Comparison of ENCODE assay signal across 8 cellular contexts in genomic region chr1:151534662-151535278, GRCh38. TPM values are rescaled to one million over a fixed set of nuclear protein-coding genes. Genes with fewer than 3 reads are reported as not detected.
DNase-seq lines count a peak whose midpoint lies in the region; ATAC-seq and TF ChIP-seq lines count a peak whose summit lies in the region.

No MANE protein-coding gene starts in this region.

- DNase-seq in DMS153 (lab: John Stamatoyannopoulos, UW) (peak; percentile 38), SHP77 treated with DMSO at 0.1 percent for 48 hours (lab: John Stamatoyannopoulos, UW) (peak; percentile 68), foreskin melanocyte (peak; percentile 49), upper lobe of right lung (peak; percentile 88)
- peak; percentile 24 for DNase-seq in Jurkat, Clone E6-1 (ENCODE audit: low read depth, low spot score)
- peak; percentile 62 for DNase-seq in activated T-helper 9 cell treated with anti-CD3 and anti-CD28 coated beads, Interleukin-2, amount 50 U/mL, for 16 hours (ENCODE audit: low read depth)

- H3K27ac ChIP-seq in parathyroid adenoma (peak overlapping the region; percentile 15), upper lobe of right lung (no peak overlapping the region)

- H2AFZ ChIP-seq in parathyroid adenoma, result no peak overlapping the region

- no peak overlapping the region for H3K4me3 ChIP-seq in Jurkat, Clone E6-1 (ENCODE audit: low read length)
- H3K4me3 ChIP-seq in parathyroid adenoma (ENCODE audit: low read depth, low read length) (no peak overlapping the region), upper lobe of right lung (no peak overlapping the region)

- H3K36me3 ChIP-seq in parathyroid adenoma (ENCODE audit: control insufficient read depth, insufficient read depth, low read length) (no peaks in the 10 kb centered on the region), upper lobe of right lung (no peaks in the 10 kb centered on the region)

- intact Hi-C loops in upper lobe of right lung (cut with DNase I), result loop anchor here (10.0 kb wide), 1 partner anchor 100 kb away; no protein-coding TSS in a partner anchor

- peak; percentile 84 for ATAC-seq in upper lobe of right lung
- no peak for ATAC-seq in HG03097 (IDR thresholded peaks at IDR 0.05; ENCODE audit: low FRiP score, unreplicated experiment)

- H3K9me3 ChIP-seq in parathyroid adenoma (ENCODE audit: control insufficient read depth, low read length) (no peaks in the 10 kb centered on the region), upper lobe of right lung (no peaks in the 10 kb centered on the region)

- H3K4me2 ChIP-seq in parathyroid adenoma (ENCODE audit: low read length), result no peak overlapping the region

- no peaks in the 10 kb centered on the region for H3K79me2 ChIP-seq in parathyroid adenoma

- H3K4me1 ChIP-seq in parathyroid adenoma (peaks cover 8% of the 10 kb centered on the region), upper lobe of right lung (peaks cover 8% of the 10 kb centered on the region)

- H3K9ac ChIP-seq in parathyroid adenoma, result no peak overlapping the region

- no peaks in the 10 kb centered on the region for H3K27me3 ChIP-seq in parathyroid adenoma (ENCODE audit: control insufficient read depth, insufficient read depth, low read length)
- H3K27me3 ChIP-seq in upper lobe of right lung, result no peaks in the 10 kb centered on the region

- TF ChIP-seq CTCF in parathyroid adenoma (IDR thresholded peaks at IDR 0.05) (peak; percentile 67), upper lobe of right lung (IDR thresholded peaks at IDR 0.05) (peak; percentile 88)

RNA-seq across cellular contexts. Expression of gene TUFT1, which starts 5.3 kb away (rescaled TPM):
- polyA plus RNA-seq in Jurkat, Clone E6-1 (2012; ENCODE audit: insufficient read depth, insufficient read length), result 0.43 TPM
- 13.3 TPM for total RNA-seq in upper lobe of right lung

RNA-seq across cellular contexts. Expression of gene CGN, which starts 23.6 kb away (rescaled TPM):
- polyA plus RNA-seq in Jurkat, Clone E6-1 (2012; ENCODE audit: insufficient read depth, insufficient read length), result 9.7 TPM
- 62.5 TPM for total RNA-seq in upper lobe of right lung

Comparison
In these comparisons a context has a peak if more than half of its experiments do, and no peak if none do; other contexts are left out.
1. DNase-seq: peak in every context shown above with its lines; median percentile 88 in upper lobe of right lung; 68 in SHP77 treated with DMSO at 0.1 percent for 48 hours; 62 in activated T-helper 9 cell treated with anti-CD3 and anti-CD28 coated beads, Interleukin-2, amount 50 U/mL, for 16 hours; 49 in foreskin melanocyte; 38 in DMS153; 24 in Jurkat, Clone E6-1.